In genomic region chr12:38053655-38054464, GRCh38 we compare ENCODE assay signal across 13 cellular contexts.
A peak's percentile ranks its signal among the peaks of the same experiment; 100 is the strongest.
DNase-seq lines count a peak whose midpoint lies in the region; ATAC-seq, FAIRE-seq and TF ChIP-seq lines count a peak whose summit lies in the region.
"Had no signal": no experiment of that assay in that cellular context is flagged by ENCODE, and none has a peak within 500 bp of the region (broad histone marks: within the 10 kb centered on the region; RNA-seq: fewer than 3 reads in every experiment).

No MANE protein-coding gene starts in this region.

- TF ChIP-seq POLR2A in vagina (IDR thresholded peaks at IDR 0.05), result no peak

- intact Hi-C loops in vagina (cut with DNase I), result no loop called here

- ATAC-seq in GM21737 (IDR thresholded peaks at IDR 0.05; ENCODE audit: unreplicated experiment), result no peak
- ATAC-seq: T-cell had no signal

- no peaks in the 10 kb centered on the region for H3K27me3 ChIP-seq in vagina

- in situ Hi-C loops in GM13976 (cut with MboI; ENCODE audit: low sequenced_read_pairs, unreplicated experiment), result no loop called here

- no peak for FAIRE-seq in RCC 7860 (lab: Jason Lieb, UNC)

- TF ChIP-seq CTCF in C4-2B (conservative IDR thresholded peaks at IDR 0.05) (peak; percentile 90), vagina (IDR thresholded peaks at IDR 0.05) (no peak), GM13976 (IDR thresholded peaks at IDR 0.05; ENCODE audit: borderline replicate concordance, control extremely low read depth, extremely low read depth, insufficient read depth, missing control alignments) (no peak)

- H3K27ac ChIP-seq in C4-2B (no peak overlapping the region; the same call in 1 of the 2 replicates), vagina (no peak overlapping the region)

- peak; percentile 70 for DNase-seq in HT-29 (ENCODE audit: low spot score)
- DNase-seq in RCC 7860 (ENCODE audit: low spot score), result peak; percentile 67
- peak; percentile 42 for DNase-seq in kidney glomerular epithelial cell (lab: John Stamatoyannopoulos, UW)
- DNase-seq in LoVo (ENCODE audit: low spot score), result no peak
- no peak for DNase-seq in vagina (ENCODE audit: extremely low spot score in 2 of 2)
- no peak for DNase-seq in GM13976 (ENCODE audit: low spot score)
- DNase-seq: activated CD8-positive, alpha-beta memory T cell treated with anti-CD3 and anti-CD28 coated beads, Interleukin-2, amount 50 U/mL, for 4 hours; aorta; NCI-H1436; nephron progenitor cell; T-cell had no signal

- no peak overlapping the region for H3K4me3 ChIP-seq in vagina

- no peaks in the 10 kb centered on the region for H3K4me1 ChIP-seq in vagina

- H3K36me3 ChIP-seq in vagina, result no peaks in the 10 kb centered on the region

- no peaks in the 10 kb centered on the region for H3K9me3 ChIP-seq in vagina

Comparison
In these comparisons a context has a peak if more than half of its experiments do, and no peak if none do; other contexts are left out.
1. DNase-seq: peak in HT-29 (single experiment), RCC 7860 (single experiment) and kidney glomerular epithelial cell (single experiment); none in LoVo (single experiment), vagina (0 of 2) and GM13976 (single experiment).